Comparison of ENCODE assay signal across 13 cellular contexts in the genomic region with DNA sequence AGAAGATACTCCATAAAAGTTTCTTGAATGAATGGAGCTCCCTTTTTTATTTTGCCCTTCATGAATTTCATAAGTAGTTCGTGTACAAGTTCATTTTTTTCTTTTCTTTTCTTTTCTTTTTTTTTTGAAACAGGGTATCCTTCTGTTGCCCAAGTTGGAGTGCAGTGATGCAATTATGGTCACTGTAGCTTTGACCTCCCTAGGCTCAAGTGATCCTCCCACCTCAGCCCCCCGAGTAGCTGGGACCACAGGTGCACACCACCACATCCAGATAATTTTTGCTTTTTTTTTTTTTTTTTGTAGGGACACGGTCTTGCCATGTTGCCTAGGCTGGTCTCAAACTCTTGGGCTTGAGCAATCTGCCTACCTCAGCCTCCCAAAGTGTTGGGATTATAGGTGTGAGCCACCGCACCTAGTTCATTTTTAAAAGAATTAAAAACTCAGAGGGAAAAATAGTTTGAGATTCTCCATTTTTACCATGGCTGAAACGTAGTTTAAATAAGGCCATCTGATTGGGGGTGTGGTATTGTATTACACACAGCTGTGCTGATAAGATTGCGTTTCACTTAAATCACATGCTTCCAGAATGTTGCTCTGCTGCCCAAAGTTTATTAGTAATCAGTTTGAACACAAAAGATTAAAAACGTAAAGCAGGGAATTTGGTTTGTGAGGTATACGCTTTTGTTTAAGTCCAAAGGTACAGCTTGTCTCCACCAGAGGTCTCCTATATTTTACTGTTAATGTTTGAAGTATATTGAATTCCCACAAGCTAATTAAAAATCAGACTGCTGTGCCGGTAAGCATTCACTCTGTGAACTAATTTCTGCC.
DNase-seq lines count a peak whose midpoint lies in the region; ATAC-seq and TF ChIP-seq lines count a peak whose summit lies in the region.
"Had no signal": no experiment of that assay in that cellular context is flagged by ENCODE, and none has a peak within 500 bp of the region (broad histone marks: within the 10 kb centered on the region; RNA-seq: fewer than 3 reads in every experiment).

No MANE protein-coding gene starts in this region.

- H3K4me1 ChIP-seq in OCI-LY3 (ENCODE audit: low read length) (peaks cover 72% of the 10 kb centered on the region), HAP-1 (no peaks in the 10 kb centered on the region; the same call in 1 of the 2 replicates)
- peaks cover 16 to 18% of the 10 kb centered on the region in 2 donors for H3K4me1 ChIP-seq in naive thymus-derived CD4-positive, alpha-beta T cell (ENCODE audit: control insufficient read depth in 2 of 2, insufficient read depth in 2 of 2, low read length in 2 of 2)

- H3K36me3 ChIP-seq in OCI-LY3 (replicated peaks; ENCODE audit: low read depth, low read length) (no peaks in the 10 kb centered on the region), HAP-1 (replicated peaks) (no peaks in the 10 kb centered on the region)
- peaks cover 0 to 4% (median 0%) of the 10 kb centered on the region in 3 experiments for H3K36me3 ChIP-seq in naive thymus-derived CD4-positive, alpha-beta T cell (ENCODE audit: control insufficient read depth in 2 of 3, insufficient read depth in 3 of 3, low read length in 3 of 3)
- H3K36me3 ChIP-seq: neural progenitor cell had no signal

- peaks cover 0 to 19% (median 11%) of the 10 kb centered on the region in 5 donors for H3K36me3 Mint-ChIP-seq in naive thymus-derived CD4-positive, alpha-beta T cell
- peaks cover 0 to 4% (median 0%) of the 10 kb centered on the region in 3 donors for H3K36me3 Mint-ChIP-seq in immature natural killer cell
- H3K36me3 Mint-ChIP-seq: neural progenitor cell had no signal

- no peak overlapping the region for H3K4me3 Mint-ChIP-seq in naive thymus-derived CD4-positive, alpha-beta T cell
- no peak overlapping the region for H3K4me3 Mint-ChIP-seq in immature natural killer cell
- H3K4me3 Mint-ChIP-seq: neural progenitor cell had no signal

- H3K4me2 ChIP-seq in OCI-LY3 (ENCODE audit: low read length): peak overlapping the region; percentile 4; the same call in 1 of the 2 replicates
- H3K4me2 ChIP-seq: neural progenitor cell had no signal

- in situ Hi-C loops in HAP-1 (cut with MboI; ENCODE audit: low sequenced_read_pairs): no loop called here

- ATAC-seq in naive thymus-derived CD4-positive, alpha-beta T cell: peak; percentile 17
- ATAC-seq in HG02840 (IDR thresholded peaks at IDR 0.05; ENCODE audit: low FRiP score, unreplicated experiment): no peak

- no peaks in the 10 kb centered on the region for H4K20me1 ChIP-seq in OCI-LY3 (ENCODE audit: insufficient read depth, low read length)

- DNase-seq in DMS 273 (lab: John Stamatoyannopoulos, UW; ENCODE audit: unreplicated experiment) (peak; percentile 70), choroid plexus epithelial cell (ENCODE audit: low read depth) (peak; percentile 81), NCI-H446 treated with DMSO at 0.1 percent for 48 hours (lab: John Stamatoyannopoulos, UW) (no peak), HAP-1 (ENCODE audit: low spot score in 2 of 2) (no peak), immature natural killer cell (no peak)
- DNase-seq in naive thymus-derived CD4-positive, alpha-beta T cell: no peak
- DNase-seq: activated CD4-positive, alpha-beta T cell treated with anti-CD3 and anti-CD28 coated beads, Interleukin-2, amount 50 U/mL, for 48 hours; central memory CD4-positive, alpha-beta T cell; GM23248; NCI-H1417 had no signal

- H3K27ac ChIP-seq in OCI-LY3 (ENCODE audit: low read length): peak overlapping the region; percentile 6; the same call in 1 of the 2 replicates
- no peak overlapping the region for H3K27ac ChIP-seq in naive thymus-derived CD4-positive, alpha-beta T cell (ENCODE audit: low read depth, low read length)
- H3K27ac ChIP-seq: GM23248, neural progenitor cell had no signal

- no peak overlapping the region for H3K4me3 ChIP-seq in OCI-LY3 (ENCODE audit: low read length)
- H3K4me3 ChIP-seq in choroid plexus epithelial cell (ENCODE audit: low read depth, low read length): no peak overlapping the region
- H3K4me3 ChIP-seq in naive thymus-derived CD4-positive, alpha-beta T cell (ENCODE audit: low read length): no peak overlapping the region
- no peak overlapping the region for H3K4me3 ChIP-seq in HAP-1
- H3K4me3 ChIP-seq: GM23248, neural progenitor cell had no signal

- CTCF ChIA-PET in naive thymus-derived CD4-positive, alpha-beta T cell (lab: Charles Lee): interaction anchor here (0.6 kb wide), 1 partner anchor 615 kb away, joined by 3 read pairs; no protein-coding TSS in a partner anchor

- H3K4me1 Mint-ChIP-seq in naive thymus-derived CD4-positive, alpha-beta T cell: peaks cover 25 to 81% (median 29%) of the 10 kb centered on the region in 7 donors
- H3K4me1 Mint-ChIP-seq in immature natural killer cell: peaks cover 24 to 37% of the 10 kb centered on the region in 2 donors

- intact Hi-C loops in naive thymus-derived CD4-positive, alpha-beta T cell (cut with micrococcal nuclease): loop anchor here in 1 of 2 donors (5.0 kb wide), 1 partner anchor 115 kb away; no protein-coding TSS in a partner anchor

- H3K79me2 ChIP-seq in OCI-LY3 (ENCODE audit: low read length): no peaks in the 10 kb centered on the region

- H3K9ac ChIP-seq in OCI-LY3 (ENCODE audit: low read length): peak overlapping the region; percentile 31; the same call in 1 of the 2 replicates
- H3K9ac ChIP-seq: GM23248, neural progenitor cell had no signal

- TF ChIP-seq CTCF in OCI-LY3 (IDR thresholded peaks at IDR 0.05; ENCODE audit: low read depth, low read length): peak; percentile 40
- TF ChIP-seq CTCF in choroid plexus epithelial cell (conservative IDR thresholded peaks at IDR 0.05; ENCODE audit: low read depth, low read length): peak; percentile 41

- H3K9me3 ChIP-seq in OCI-LY3 (ENCODE audit: insufficient read depth, low read length) (no peaks in the 10 kb centered on the region), HAP-1 (no peaks in the 10 kb centered on the region)
- no peaks in the 10 kb centered on the region for H3K9me3 ChIP-seq in naive thymus-derived CD4-positive, alpha-beta T cell (ENCODE audit: control insufficient read depth in 2 of 3, low read length in 3 of 3)

- H3K27me3 ChIP-seq in OCI-LY3 (ENCODE audit: low read depth, low read length): no peaks in the 10 kb centered on the region
- no peaks in the 10 kb centered on the region for H3K27me3 ChIP-seq in naive thymus-derived CD4-positive, alpha-beta T cell (ENCODE audit: control insufficient read depth in 2 of 2, insufficient read depth in 2 of 2, low read length in 2 of 2)
- H3K27me3 ChIP-seq in HAP-1 (ENCODE audit: low read depth): no peaks in the 10 kb centered on the region
- H3K27me3 ChIP-seq: neural progenitor cell had no signal

- no peak overlapping the region for H2AFZ ChIP-seq in OCI-LY3 (ENCODE audit: low read depth, low read length)
- H2AFZ ChIP-seq: GM23248, neural progenitor cell had no signal

- peak overlapping the region in 4 of 9 donors; percentile 1 to 79 (median 48) for H3K27ac Mint-ChIP-seq in naive thymus-derived CD4-positive, alpha-beta T cell
- no peak overlapping the region for H3K27ac Mint-ChIP-seq in immature natural killer cell

- no peaks in the 10 kb centered on the region for H3K27me3 Mint-ChIP-seq in naive thymus-derived CD4-positive, alpha-beta T cell
- H3K27me3 Mint-ChIP-seq in immature natural killer cell (ENCODE audit: low read depth in 3 of 3): no peaks in the 10 kb centered on the region

- POLR2A ChIA-PET in naive thymus-derived CD4-positive, alpha-beta T cell (lab: Charles Lee): interaction anchor here (0.7 kb wide), 1 partner anchor 10 kb away, joined by 4 read pairs; no protein-coding TSS in a partner anchor

- H3K9me3 Mint-ChIP-seq in naive thymus-derived CD4-positive, alpha-beta T cell: no peaks in the 10 kb centered on the region
- H3K9me3 Mint-ChIP-seq in immature natural killer cell: no peaks in the 10 kb centered on the region
- H3K9me3 Mint-ChIP-seq: neural progenitor cell had no signal

Comparison
In these comparisons a context has a peak if more than half of its experiments do, and no peak if none do; other contexts are left out.
1. DNase-seq: peak in DMS 273 (single experiment) and choroid plexus epithelial cell (single experiment); none in naive thymus-derived CD4-positive, alpha-beta T cell (0 of 9), NCI-H446 treated with DMSO at 0.1 percent for 48 hours (single experiment), HAP-1 (0 of 2) and immature natural killer cell (0 of 3).